ENCODE assay signal across 1 cellular context in genomic region chr11:63769719-63770443, GRCh38.
TF ChIP-seq lines count a peak whose summit lies in the region.

No MANE protein-coding gene starts in this region.

TF ChIP-seq in endothelial cell of umbilical vein, 7 proteins besides CTCF, POLR2A, EP300 and RAD21 (continued from another document):
- TF ChIP-seq EZH2 (IDR thresholded peaks at IDR 0.05; ENCODE audit: borderline replicate concordance, low read depth, low read length, severe bottlenecking) (no peak), FOS (IDR thresholded peaks at IDR 0.05; ENCODE audit: borderline replicate concordance, insufficient read depth, low read length) (no peak), POLR2AphosphoS5 (IDR thresholded peaks at IDR 0.05; ENCODE audit: insufficient read depth, low read depth, low read length) (no peak)
TF ChIP-seq in endothelial cell of umbilical vein: peak in this region for 0.
